Comparison of ENCODE assay signal across 8 cellular contexts in the genomic region with DNA sequence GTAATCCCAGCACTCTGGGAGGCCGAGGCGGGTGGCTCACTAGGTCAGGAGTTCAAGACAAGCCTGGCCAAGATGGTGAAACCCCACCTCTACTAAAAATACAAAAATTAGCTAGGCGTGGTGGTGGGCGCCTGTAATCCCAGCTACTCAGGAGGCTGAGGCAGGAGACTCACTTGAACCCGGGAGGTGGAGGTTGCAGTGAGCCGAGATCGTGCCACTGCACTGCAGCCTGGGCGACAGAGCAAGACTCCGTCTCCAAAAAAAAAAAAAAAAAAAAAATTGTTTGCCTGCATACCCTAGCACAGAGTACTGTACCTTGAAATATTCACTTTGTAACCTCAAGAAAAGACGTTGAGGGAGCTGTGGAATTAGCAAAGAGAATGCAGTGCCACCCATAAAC. TPM values are rescaled to one million over a fixed set of nuclear protein-coding genes. Genes with fewer than 3 reads are reported as not detected.
DNase-seq lines count a peak whose midpoint lies in the region; ATAC-seq and TF ChIP-seq lines count a peak whose summit lies in the region.
"Not testable (repeated sequence)": the region's sequence is repeated elsewhere in the genome, so short reads cannot be mapped to it uniquely, and the experiment has no call there.

No MANE protein-coding gene starts in this region.

- not testable (repeated sequence) for H3K9me3 ChIP-seq in CD8-positive, alpha-beta memory T cell (ENCODE audit: low read length); Panc1 (ENCODE audit: control insufficient read depth, insufficient read depth, low read depth, low read length); prostate gland; thoracic aorta

- not testable (repeated sequence) for DNase-seq in CD8-positive, alpha-beta memory T cell; Panc1 (ENCODE audit: low read depth, low spot score); activated T-cell treated with anti-CD3 and anti-CD28 coated beads, Interleukin-2, amount 50 U/mL, for 24 hours; mesothelial cell of epicardium (ENCODE audit: low spot score in 2 of 2, unreplicated experiment in 2 of 2); prostate gland (ENCODE audit: low spot score); thoracic aorta (ENCODE audit: low spot score)
- peak; percentile 1 for DNase-seq in Right ventricle myocardium superior

- peaks cover 0 to 13% (median 0%) of the 10 kb centered on the region in 3 donors for H3K36me3 Mint-ChIP-seq in CD8-positive, alpha-beta memory T cell
- H3K36me3 Mint-ChIP-seq in activated T-cell treated with anti-CD3 and anti-CD28 coated beads, Interleukin-2, amount 50 U/mL, for 24 hours (ENCODE audit: low read depth): peaks cover 14% of the 10 kb centered on the region
- not testable (repeated sequence) for H3K36me3 Mint-ChIP-seq in brain
- peaks cover 10% of the 10 kb centered on the region for H3K36me3 Mint-ChIP-seq in mesothelial cell of epicardium

- intact Hi-C loops in Panc1 (cut with micrococcal nuclease; ENCODE audit: unreplicated experiment): loop anchor here (10.0 kb wide), 1 partner anchor 46 kb away; the partner anchor contains the start of gene VWA7
- intact Hi-C loops in Right ventricle myocardium superior (cut with DNase I): not testable (repeated sequence)
- intact Hi-C loops in prostate gland (cut with DNase I): loop anchor here (5.0 kb wide), 1 partner anchor 83 kb away; the partner anchor contains the start of gene CLIC1

- POLR2A ChIA-PET in CD8-positive, alpha-beta memory T cell (lab: Charles Lee): not testable (repeated sequence)
- POLR2A ChIA-PET in Panc1 (lab: Charles Lee): interaction anchor here (0.6 to 0.9 kb wide), 3 partner anchors 81 to 168 kb away, joined by 3 to 6 read pairs (median 3); no protein-coding TSS in a partner anchor

- not testable (repeated sequence) for H3K27ac ChIP-seq in CD8-positive, alpha-beta memory T cell (ENCODE audit: low read depth, low read length)
- H3K27ac ChIP-seq in Panc1 (ENCODE audit: low read length) (peak overlapping the region; percentile 94), prostate gland (peak overlapping the region; percentile 97 to 100), thoracic aorta (peak overlapping the region; percentile 92 to 98)

- WGBS in prostate gland: 86% methylated on average over 10 of the region's 10 CpGs

- H3K27ac Mint-ChIP-seq in CD8-positive, alpha-beta memory T cell: peak overlapping the region in 3 of 8 donors; percentile 32 to 98 (median 35)
- peak overlapping the region; percentile 97 for H3K27ac Mint-ChIP-seq in activated T-cell treated with anti-CD3 and anti-CD28 coated beads, Interleukin-2, amount 50 U/mL, for 24 hours
- H3K27ac Mint-ChIP-seq in brain: peak overlapping the region in 1 of 5 experiments; percentile 99
- not testable (repeated sequence) for H3K27ac Mint-ChIP-seq in mesothelial cell of epicardium

- not testable (repeated sequence) for H3K27me3 ChIP-seq in CD8-positive, alpha-beta memory T cell (ENCODE audit: insufficient read depth, low read length, poor library complexity, severe bottlenecking); Panc1 (ENCODE audit: control insufficient read depth, insufficient read depth, low read length); prostate gland (replicated peaks; ENCODE audit: insufficient read depth); thoracic aorta (replicated peaks; ENCODE audit: insufficient read depth)

- H3K4me3 Mint-ChIP-seq in CD8-positive, alpha-beta memory T cell: peak overlapping the region in 6 of 7 donors; percentile 36 to 97 (median 94)
- H3K4me3 Mint-ChIP-seq in activated T-cell treated with anti-CD3 and anti-CD28 coated beads, Interleukin-2, amount 50 U/mL, for 24 hours: peak overlapping the region; percentile 86
- H3K4me3 Mint-ChIP-seq in brain: peak overlapping the region; percentile 22 to 94 (median 82)
- H3K4me3 Mint-ChIP-seq in mesothelial cell of epicardium: peak overlapping the region; percentile 78

- CTCF ChIA-PET in CD8-positive, alpha-beta memory T cell (lab: Charles Lee): interaction anchor here (1.1 to 2.1 kb wide), 3 partner anchors 14 to 87 kb away, joined by 3 to 9 read pairs (median 3); partner anchors contain the start of gene LSM2
- CTCF ChIA-PET in Panc1 (lab: Charles Lee): interaction anchor here (0.7 kb wide), 1 partner anchor 138 kb away, joined by 6 read pairs; no protein-coding TSS in a partner anchor

- H3K36me3 ChIP-seq in CD8-positive, alpha-beta memory T cell (ENCODE audit: insufficient read depth, low read length); Panc1 (ENCODE audit: control insufficient read depth, insufficient read depth, low read length); prostate gland; thoracic aorta: not testable (repeated sequence)

- H3K9me3 Mint-ChIP-seq in CD8-positive, alpha-beta memory T cell; activated T-cell treated with anti-CD3 and anti-CD28 coated beads, Interleukin-2, amount 50 U/mL, for 24 hours; mesothelial cell of epicardium: not testable (repeated sequence)
- peaks cover 0 to 24% (median 1%) of the 10 kb centered on the region in 5 experiments for H3K9me3 Mint-ChIP-seq in brain

- peaks cover 41 to 64% (median 50%) of the 10 kb centered on the region in 3 donors for H3K4me1 Mint-ChIP-seq in CD8-positive, alpha-beta memory T cell
- H3K4me1 Mint-ChIP-seq in activated T-cell treated with anti-CD3 and anti-CD28 coated beads, Interleukin-2, amount 50 U/mL, for 24 hours (ENCODE audit: low read depth): peaks cover 61% of the 10 kb centered on the region
- H3K4me1 Mint-ChIP-seq in brain (peaks cover 47% of the 10 kb centered on the region), mesothelial cell of epicardium (peaks cover 53% of the 10 kb centered on the region)

- TF ChIP-seq POLR2A in prostate gland (IDR thresholded peaks at IDR 0.05): not testable (repeated sequence)

- TF ChIP-seq CTCF in Panc1 (IDR thresholded peaks at IDR 0.05); brain (conservative IDR thresholded peaks at IDR 0.05); mesothelial cell of epicardium (IDR thresholded peaks at IDR 0.05; ENCODE audit: unreplicated experiment); prostate gland (IDR thresholded peaks at IDR 0.05); thoracic aorta (IDR thresholded peaks at IDR 0.05): not testable (repeated sequence)

- not testable (repeated sequence) for H3K27me3 Mint-ChIP-seq in CD8-positive, alpha-beta memory T cell; activated T-cell treated with anti-CD3 and anti-CD28 coated beads, Interleukin-2, amount 50 U/mL, for 24 hours; mesothelial cell of epicardium (ENCODE audit: low read depth)
- H3K27me3 Mint-ChIP-seq in brain: peaks cover 16% of the 10 kb centered on the region

- not testable (repeated sequence) for ATAC-seq in Panc1; Right ventricle myocardium superior (ENCODE audit: poor library complexity); thoracic aorta (ENCODE audit: insufficient number of reproducible peaks, low FRiP score, low read depth)

- H3K4me3 ChIP-seq in CD8-positive, alpha-beta memory T cell (ENCODE audit: low read length); prostate gland; thoracic aorta: not testable (repeated sequence)
- peak overlapping the region in 1 of 2 experiments; percentile 82; a peak in 3 of 4 replicates for H3K4me3 ChIP-seq in Panc1 (ENCODE audit: low read depth in 2 of 2, low read length in 2 of 2)

- peaks cover 42% of the 10 kb centered on the region for H3K4me1 ChIP-seq in CD8-positive, alpha-beta memory T cell (ENCODE audit: insufficient read depth, low read length)
- H3K4me1 ChIP-seq in Panc1 (ENCODE audit: control insufficient read depth, insufficient read depth, low read length): peaks cover 31% of the 10 kb centered on the region
- peaks cover 16% of the 10 kb centered on the region for H3K4me1 ChIP-seq in prostate gland (replicated peaks)
- H3K4me1 ChIP-seq in thoracic aorta (ENCODE audit: control insufficient read depth in 1 of 2, low read depth in 2 of 2): peaks cover 27 to 56% of the 10 kb centered on the region in 2 donors

- not testable (repeated sequence) for BruUV-seq in Panc1 (replicated peaks; lab: Mats Ljungman, UMichigan)

- in situ Hi-C loops in Panc1 (cut with HindIII; ENCODE audit: low pct_unique_long_range_greater_than_20kb, low sequenced_read_pairs): not testable (repeated sequence)

RNA-seq across cellular contexts. Expression of gene HSPA1A, which starts 5.1 kb away (rescaled TPM):
- total RNA-seq in CD8-positive, alpha-beta memory T cell: 10 to 100 TPM; 64.8 to 70.1 TPM
- polyA plus RNA-seq in CD8-positive, alpha-beta memory T cell: 34.1 TPM
- total RNA-seq in Panc1 (2021; ENCODE audit: unreplicated experiment) (169 TPM), Right ventricle myocardium superior (324 TPM), mesothelial cell of epicardium (61.3 to 70.1 TPM (median 61.7 TPM) in 3 replicates), prostate gland (100 to 1,000 TPM; 230 to 440 TPM), thoracic aorta (100 to 1,000 TPM; 240 to 354 TPM)
- polyA plus RNA-seq in Panc1 (2012; ENCODE audit: insufficient read length): 344 TPM
- polyA plus RNA-seq in brain (ENCODE audit: insufficient read depth, low read depth, low replicate concordance): 286 TPM

RNA-seq across cellular contexts. Expression of gene HSPA1L, which starts 5.3 kb away (rescaled TPM):
- 1 to 10 TPM; 3.5 to 3.8 TPM for total RNA-seq in CD8-positive, alpha-beta memory T cell
- polyA plus RNA-seq in CD8-positive, alpha-beta memory T cell: 3.0 TPM
- 2.8 TPM for total RNA-seq in Panc1 (2021; ENCODE audit: unreplicated experiment)
- 3.8 TPM for polyA plus RNA-seq in Panc1 (2012; ENCODE audit: insufficient read length)
- 7.6 TPM for polyA plus RNA-seq in brain (ENCODE audit: insufficient read depth, low read depth, low replicate concordance)
- total RNA-seq in Right ventricle myocardium superior: 2.0 TPM
- total RNA-seq in mesothelial cell of epicardium: 1.7 to 2.2 TPM (median 2.1 TPM) in 3 replicates
- total RNA-seq in prostate gland: 1 to 10 TPM; 1.5 to 8.5 TPM
- 1 to 10 TPM; 1.1 to 1.2 TPM for total RNA-seq in thoracic aorta

RNA-seq across cellular contexts. Expression of gene HSPA1B, which starts 7.1 kb away (rescaled TPM):
- total RNA-seq in CD8-positive, alpha-beta memory T cell: 10 to 100 TPM; 80.9 to 81.4 TPM
- polyA plus RNA-seq in CD8-positive, alpha-beta memory T cell: 5.0 TPM
- total RNA-seq in Panc1 (2021; ENCODE audit: unreplicated experiment): 147 TPM
- 235 TPM for polyA plus RNA-seq in Panc1 (2012; ENCODE audit: insufficient read length)
- 248 TPM for polyA plus RNA-seq in brain (ENCODE audit: insufficient read depth, low read depth, low replicate concordance)
- total RNA-seq in Right ventricle myocardium superior: 236 TPM
- 105 to 109 TPM (median 108 TPM) in 3 replicates for total RNA-seq in mesothelial cell of epicardium
- 100 to 1,000 TPM; 331 to 360 TPM for total RNA-seq in prostate gland
- total RNA-seq in thoracic aorta: 100 to 1,000 TPM; 178 to 262 TPM

RNA-seq across cellular contexts. Expression of gene LSM2, which starts 13.6 kb away (rescaled TPM):
- total RNA-seq in CD8-positive, alpha-beta memory T cell: 100 to 1,000 TPM; 160 to 172 TPM
- 80.8 TPM for polyA plus RNA-seq in CD8-positive, alpha-beta memory T cell
- 89.7 TPM for total RNA-seq in Panc1 (2021; ENCODE audit: unreplicated experiment)
- 91.3 TPM for polyA plus RNA-seq in Panc1 (2012; ENCODE audit: insufficient read length)
- polyA plus RNA-seq in brain (ENCODE audit: insufficient read depth, low read depth, low replicate concordance): 166 TPM
- 23.0 TPM for total RNA-seq in Right ventricle myocardium superior
- total RNA-seq in mesothelial cell of epicardium: 55.8 to 58.2 TPM (median 57.0 TPM) in 3 replicates
- total RNA-seq in prostate gland: 10 to 100 TPM; 51.9 to 52.5 TPM
- 10 to 100 TPM; 21.2 to 40.1 TPM for total RNA-seq in thoracic aorta

RNA-seq across cellular contexts. Expression of gene VARS1, which starts 24.8 kb away (rescaled TPM):
- 100 to 1,000 TPM; 179 to 180 TPM for total RNA-seq in CD8-positive, alpha-beta memory T cell
- polyA plus RNA-seq in CD8-positive, alpha-beta memory T cell: 47.5 TPM
- 229 TPM for total RNA-seq in Panc1 (2021; ENCODE audit: unreplicated experiment)
- polyA plus RNA-seq in Panc1 (2012; ENCODE audit: insufficient read length): 274 TPM
- polyA plus RNA-seq in brain (ENCODE audit: insufficient read depth, low read depth, low replicate concordance): 82.5 TPM
- total RNA-seq in Right ventricle myocardium superior: 22.1 TPM
- total RNA-seq in mesothelial cell of epicardium: 82.8 to 90.4 TPM (median 83.8 TPM) in 3 replicates
- total RNA-seq in prostate gland: 10 to 100 TPM; 38.5 to 49.9 TPM
- total RNA-seq in thoracic aorta: 10 to 100 TPM; 24.8 to 46.8 TPM
